Comparison of ENCODE assay signal across 23 cellular contexts in the genomic region with DNA sequence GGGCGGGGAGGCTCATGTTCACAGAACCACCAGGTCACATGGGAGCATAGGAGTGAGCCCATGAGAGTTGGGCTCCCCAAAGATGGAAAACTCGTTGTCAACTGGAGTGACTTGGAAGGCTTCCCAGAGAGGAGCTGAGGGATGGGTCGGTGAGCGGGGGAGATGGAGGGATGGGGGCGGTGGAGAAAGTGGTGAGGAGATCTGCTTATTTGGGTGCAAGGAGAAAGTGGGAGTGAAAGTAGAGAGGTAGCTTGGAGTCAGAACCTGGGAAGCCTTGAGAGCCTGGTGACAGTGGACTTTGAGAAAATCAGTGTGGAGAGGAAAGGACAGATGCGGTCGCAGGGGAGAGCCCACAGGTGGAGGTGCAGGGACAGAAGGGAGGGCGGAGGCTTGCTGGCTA.
DNase-seq lines count a peak whose midpoint lies in the region; ATAC-seq, FAIRE-seq and TF ChIP-seq lines count a peak whose summit lies in the region.
"Had no signal": no experiment of that assay in that cellular context is flagged by ENCODE, and none has a peak within 500 bp of the region (broad histone marks: within the 10 kb centered on the region; RNA-seq: fewer than 3 reads in every experiment).

No MANE protein-coding gene starts in this region.

- POLR2A ChIA-PET in H1 (lab: Charles Lee; ENCODE audit: partially characterized antibody) = no interaction called here

- no peak for TF ChIP-seq POLR2A in H1 (IDR thresholded peaks at IDR 0.05; ENCODE audit: control extremely low read depth in 1 of 2, low read depth in 2 of 2, low read length in 2 of 2)
- TF ChIP-seq POLR2A in uterus (IDR thresholded peaks at IDR 0.05) = no peak

- H3K79me2 ChIP-seq in GM23338 (replicated peaks; ENCODE audit: insufficient read depth) = no peaks in the 10 kb centered on the region
- H3K79me2 ChIP-seq in H1 (ENCODE audit: control insufficient read depth in 1 of 2, insufficient read depth in 2 of 2, low read length in 2 of 2) = no peaks in the 10 kb centered on the region

- H4K91ac ChIP-seq in H1 (replicated peaks; ENCODE audit: insufficient read length, low read length) = no peak overlapping the region

- H3K18ac ChIP-seq in H1 (ENCODE audit: extremely low read depth, low read length) = no peak overlapping the region

- no peak overlapping the region for H3K23ac ChIP-seq in H1 (ENCODE audit: insufficient read length)

- no peak for TF ChIP-seq EP300 in H1 (IDR thresholded peaks at IDR 0.05; ENCODE audit: borderline replicate concordance in 1 of 2, low read depth in 2 of 2, low read length in 2 of 2)

- H3K4me2 ChIP-seq in GM23338 (no peak overlapping the region), H1 (ENCODE audit: insufficient read depth in 1 of 2, low read depth in 2 of 2, low read length in 2 of 2) (no peak overlapping the region)
- H3K4me2 ChIP-seq: BLaER1 had no signal

- H3K9ac ChIP-seq in H1 (replicated peaks in 1 of 4; ENCODE audit: extremely low read depth in 1 of 4, low read depth in 3 of 4, low read length in 3 of 4) = no peak overlapping the region
- H3K9ac ChIP-seq: BLaER1, GM23248 had no signal

- no peak for TF ChIP-seq CTCF in GM23338 (conservative IDR thresholded peaks at IDR 0.05; ENCODE audit: low read depth in 2 of 2)
- no peak for TF ChIP-seq CTCF in H1 (IDR thresholded peaks at IDR 0.05; ENCODE audit: control extremely low read depth in 1 of 3, insufficient read depth in 1 of 3, low read depth in 1 of 3, low read length in 3 of 3)
- TF ChIP-seq CTCF in nephron progenitor cell (IDR thresholded peaks at IDR 0.05) = no peak
- TF ChIP-seq CTCF in uterus (IDR thresholded peaks at IDR 0.05) = no peak
- TF ChIP-seq CTCF in GM13977 (IDR thresholded peaks at IDR 0.05; ENCODE audit: extremely low read depth, insufficient read depth, missing control alignments) = no peak

- H2AFZ ChIP-seq in GM23338 (no peak overlapping the region), H1 (ENCODE audit: low read length) (no peak overlapping the region)

- H3K27ac Mint-ChIP-seq in GM23338 = peak overlapping the region; percentile 77; the same call in 1 of the 2 replicates
- peak overlapping the region; percentile 40 for H3K27ac Mint-ChIP-seq in nephron progenitor cell
- H3K27ac Mint-ChIP-seq: B cell; CD8-positive, alpha-beta T cell had no signal

- no peak overlapping the region for H2AK5ac ChIP-seq in H1 (ENCODE audit: low read depth, low read length)

- intact Hi-C loops in uterus (cut with DNase I; ENCODE audit: low total_unique reads) = no loop called here

- no peak overlapping the region for H3K14ac ChIP-seq in H1 (ENCODE audit: insufficient read length)

- no peaks in the 10 kb centered on the region for H3K4me1 Mint-ChIP-seq in GM23338
- peaks cover 31% of the 10 kb centered on the region for H3K4me1 Mint-ChIP-seq in nephron progenitor cell
- H3K4me1 Mint-ChIP-seq: B cell; CD4-positive, CD25-positive, alpha-beta regulatory T cell had no signal

- no peaks in the 10 kb centered on the region for H3K79me1 ChIP-seq in H1 (ENCODE audit: low read depth, low read length)

- no peak overlapping the region for H2BK12ac ChIP-seq in H1 (ENCODE audit: low read depth, low read length)

- 87% methylated on average over 8 of the region's 8 CpGs; no CpG with 5 or more reads in 1 of the 2 experiments for WGBS in H1 (ENCODE audit: extremely low coverage in 1 of 2, insufficient coverage in 1 of 2, insufficient read length in 1 of 2, insufficient replicate concordance in 2 of 2, low coverage in 1 of 2, low lambda C conversion rate in 2 of 2, missing lambda C conversion rate in 1 of 2), 2 experiments

- no peak for ATAC-seq in GM23338
- ATAC-seq in GM18909 (IDR thresholded peaks at IDR 0.05; ENCODE audit: poor library complexity, unreplicated experiment) = no peak
- ATAC-seq: CD8-positive, alpha-beta T cell had no signal

- no peaks in the 10 kb centered on the region for H3K27me3 ChIP-seq in GM23338 (ENCODE audit: insufficient read depth)
- no peaks in the 10 kb centered on the region; a peak in 1 of 7 replicates for H3K27me3 ChIP-seq in H1 (replicated peaks in 1 of 4; ENCODE audit: control insufficient read depth in 3 of 4, extremely low read depth in 1 of 4, insufficient read depth in 3 of 4, low read length in 3 of 4)
- H3K27me3 ChIP-seq in uterus = no peaks in the 10 kb centered on the region
- H3K27me3 ChIP-seq: BLaER1 had no signal

- H3K9me3 ChIP-seq in H1 (ENCODE audit: insufficient read depth in 2 of 2, low read depth in 1 of 2, low read length in 1 of 2) (no peaks in the 10 kb centered on the region), uterus (no peaks in the 10 kb centered on the region)
- H3K9me3 ChIP-seq: BLaER1, Caco-2, HAP-1 had no signal

- no peak overlapping the region for H2BK20ac ChIP-seq in H1 (ENCODE audit: low read length)

- H3K4me3 Mint-ChIP-seq in GM23338 (no peak overlapping the region), nephron progenitor cell (no peak overlapping the region)
- H3K4me3 Mint-ChIP-seq: B cell; CD4-positive, CD25-positive, alpha-beta regulatory T cell; CD8-positive, alpha-beta T cell had no signal

- H4K5ac ChIP-seq in H1 (ENCODE audit: insufficient read length, low read depth, low read length) = no peak overlapping the region

- H3F3A ChIP-seq in GM23338 (replicated peaks; ENCODE audit: low read depth) = no peaks in the 10 kb centered on the region

- no peak overlapping the region for H2BK5ac ChIP-seq in H1 (ENCODE audit: low read depth, low read length)

- no peak overlapping the region for H2BK120ac ChIP-seq in H1 (replicated peaks; ENCODE audit: low read depth, low read length)

- H3K9me2 ChIP-seq in GM23338 (ENCODE audit: insufficient read depth) = 0 out of 2 replicates have a peak, but pooled peaks cover 3% of the 10 kb centered on the region

- H3K9me3 Mint-ChIP-seq in GM23338 = no peaks in the 10 kb centered on the region; the same call in 1 of the 3 replicates
- H3K9me3 Mint-ChIP-seq in nephron progenitor cell = no peaks in the 10 kb centered on the region
- H3K9me3 Mint-ChIP-seq: CD8-positive, alpha-beta T cell had no signal

- no peaks in the 10 kb centered on the region for H4K20me1 ChIP-seq in GM23338 (replicated peaks; ENCODE audit: insufficient read depth)
- no peaks in the 10 kb centered on the region for H4K20me1 ChIP-seq in H1 (replicated peaks in 1 of 2; ENCODE audit: control insufficient read depth in 1 of 2, insufficient read depth in 2 of 2, low read length in 2 of 2)
- H4K20me1 ChIP-seq: BLaER1 had no signal

- CTCF ChIA-PET in H1 (lab: Charles Lee; ENCODE audit: partially characterized antibody) = interaction anchor here (1.0 kb wide), 1 partner anchor 11 kb away, joined by 3 read pairs; no protein-coding TSS in a partner anchor

- H3K36me3 ChIP-seq in GM23338 (ENCODE audit: insufficient read depth) = no peaks in the 10 kb centered on the region
- H3K36me3 ChIP-seq in H1 (ENCODE audit: control insufficient read depth in 2 of 4, insufficient read depth in 4 of 4, low read length in 3 of 4) = no peaks in the 10 kb centered on the region
- H3K36me3 ChIP-seq in uterus = no peaks in the 10 kb centered on the region
- H3K36me3 ChIP-seq: BLaER1, HAP-1 had no signal

- no peak for FAIRE-seq in H1 (lab: Jason Lieb, UNC)
- FAIRE-seq: A204.1, G401.6, GM12892, GM19239, H54 had no signal

- H3K27ac ChIP-seq in GM23338 (ENCODE audit: low read depth) (no peak overlapping the region), H1 (ENCODE audit: low read depth, low read length) (no peak overlapping the region), uterus (peak overlapping the region in 1 of 2 donors; percentile 29)
- H3K27ac ChIP-seq: 22Rv1, BLaER1, C4-2B, GM23248 had no signal

- in situ Hi-C loops in GM13977 (cut with MboI; ENCODE audit: low pct_unique_long_range_greater_than_20kb, low sequenced_read_pairs, unreplicated experiment) = no loop called here

- H4K8ac ChIP-seq in H1 (ENCODE audit: extremely low read depth, insufficient read depth, low read length) = peak overlapping the region; percentile 45; the same call in 1 of the 2 replicates

- H3K27me3 Mint-ChIP-seq in GM23338 (ENCODE audit: insufficient read depth, low read depth, poor library complexity) (peaks cover 3% of the 10 kb centered on the region), nephron progenitor cell (ENCODE audit: low read depth, poor library complexity) (peaks cover 7% of the 10 kb centered on the region)
- H3K27me3 Mint-ChIP-seq: B cell had no signal

- H2BK15ac ChIP-seq in H1 (ENCODE audit: low read length) = no peak overlapping the region

- H3K4me1 ChIP-seq in GM23338 (ENCODE audit: insufficient read depth) (no peaks in the 10 kb centered on the region), H1 (replicated peaks in 1 of 4; ENCODE audit: control insufficient read depth in 3 of 4, insufficient read depth in 4 of 4, low read length in 3 of 4) (no peaks in the 10 kb centered on the region; a peak in 1 of 7 replicates), uterus (no peaks in the 10 kb centered on the region)
- H3K4me1 ChIP-seq: Caco-2, HAP-1 had no signal

- no peak overlapping the region for H3K56ac ChIP-seq in H1 (replicated peaks; ENCODE audit: insufficient read length, low read depth, low read length)

- no peak overlapping the region for H3K4me3 ChIP-seq in GM23338
- no peak overlapping the region for H3K4me3 ChIP-seq in H1 (ENCODE audit: extremely low read depth in 1 of 4, insufficient read depth in 2 of 4, low read depth in 3 of 4, low read length in 4 of 4)
- H3K4me3 ChIP-seq in uterus = no peak overlapping the region
- H3K4me3 ChIP-seq: BLaER1, GM23248, HAP-1 had no signal

- TF ChIP-seq RAD21 in H1 (IDR thresholded peaks at IDR 0.05 in 1 of 2, conservative IDR thresholded peaks at IDR 0.05 in 1 of 2; ENCODE audit: low read depth in 2 of 2, low read length in 2 of 2) = no peak

- H3K36me3 Mint-ChIP-seq in GM23338 (ENCODE audit: low read depth) (no peaks in the 10 kb centered on the region), nephron progenitor cell (ENCODE audit: low read depth) (no peaks in the 10 kb centered on the region)
- H3K36me3 Mint-ChIP-seq: CD4-positive, CD25-positive, alpha-beta regulatory T cell; CD8-positive, alpha-beta T cell had no signal

- DNase-seq in GM23338 (ENCODE audit: low spot score) = no peak
- no peak for DNase-seq in H1 (ENCODE audit: low read depth in 1 of 2, low spot score in 2 of 2)
- DNase-seq in nephron progenitor cell = no peak
- DNase-seq in uterus = peak; percentile 31 to 39
- DNase-seq in central memory CD4-positive, alpha-beta T cell = no peak
- no peak for DNase-seq in GM13977 (ENCODE audit: low spot score)
- DNase-seq: Caco-2; CD4-positive, CD25-positive, alpha-beta regulatory T cell; CD8-positive, alpha-beta T cell; DMS153; DND-41 had no signal

- H3K4ac ChIP-seq in H1 (replicated peaks; ENCODE audit: insufficient read length, low read depth, low read length) = no peak overlapping the region

- no peaks in the 10 kb centered on the region for H3K23me2 ChIP-seq in H1 (ENCODE audit: low read depth, low read length)

TF ChIP-seq in H1, 55 proteins besides CTCF, POLR2A, EP300 and RAD21 (continues in another document):
- no peak for TF ChIP-seq BACH1 (IDR thresholded peaks at IDR 0.05; ENCODE audit: low read length)
- no peak for TF ChIP-seq RNF2 (IDR thresholded peaks at IDR 0.05; ENCODE audit: borderline replicate concordance, low read depth, low read length, missing control alignments, poor library complexity, severe bottlenecking)
- TF ChIP-seq YY1 (IDR thresholded peaks at IDR 0.05; ENCODE audit: low read depth, low read length) = no peak

Comparison
In these comparisons a context has a peak if more than half of its experiments do, and no peak if none do; other contexts are left out.
1. DNase-seq: peak in uterus (2 of 2); none in GM23338 (single experiment), H1 (0 of 2), nephron progenitor cell (single experiment), central memory CD4-positive, alpha-beta T cell (single experiment) and GM13977 (single experiment).